ENCODE assay signal across 1 cellular context in the genomic region with DNA sequence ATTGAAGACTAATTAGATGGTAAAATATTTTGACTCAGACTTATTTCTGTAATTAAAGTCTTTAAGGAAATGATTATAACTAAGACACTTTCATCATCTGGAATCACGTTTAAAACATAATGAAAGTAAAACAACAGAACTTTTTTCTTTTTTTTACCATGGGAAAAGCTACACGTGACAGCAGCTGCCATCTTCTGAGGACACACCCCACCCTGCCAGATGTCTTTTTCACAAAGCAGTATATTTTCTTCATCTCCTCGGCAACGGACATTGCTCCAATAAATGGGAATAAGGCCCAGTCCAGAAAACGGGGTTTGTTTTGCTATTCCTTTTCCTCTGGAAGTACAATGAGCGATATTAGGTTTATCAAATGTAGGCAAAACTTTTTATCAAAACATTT.
TF ChIP-seq lines count a peak whose summit lies in the region.

No MANE protein-coding gene starts in this region.

TF ChIP-seq in IMR-90, 13 proteins besides CTCF, POLR2A, EP300 and RAD21 (continued from another document):
- TF ChIP-seq SMC3 (IDR thresholded peaks at IDR 0.05; ENCODE audit: low read depth, low read length) (no peak), RFX5 (IDR thresholded peaks at IDR 0.05; ENCODE audit: low read depth, low read length) (no peak), BHLHE40 (IDR thresholded peaks at IDR 0.05; ENCODE audit: low read depth, low read length) (no peak), FOS (IDR thresholded peaks at IDR 0.05; ENCODE audit: low read depth, low read length) (no peak), MAZ (IDR thresholded peaks at IDR 0.05; ENCODE audit: borderline replicate concordance, low read depth, low read length) (no peak), RCOR1 (IDR thresholded peaks at IDR 0.05; ENCODE audit: insufficient replicate concordance, low read length) (no peak), CHD1 (IDR thresholded peaks at IDR 0.05; ENCODE audit: low read depth, low read length) (no peak), MAFK (IDR thresholded peaks at IDR 0.05; ENCODE audit: low read depth, low read length) (no peak), NFE2L2 (IDR thresholded peaks at IDR 0.05; ENCODE audit: low read depth, low read length) (no peak)
- TF ChIP-seq, protein P1, sequence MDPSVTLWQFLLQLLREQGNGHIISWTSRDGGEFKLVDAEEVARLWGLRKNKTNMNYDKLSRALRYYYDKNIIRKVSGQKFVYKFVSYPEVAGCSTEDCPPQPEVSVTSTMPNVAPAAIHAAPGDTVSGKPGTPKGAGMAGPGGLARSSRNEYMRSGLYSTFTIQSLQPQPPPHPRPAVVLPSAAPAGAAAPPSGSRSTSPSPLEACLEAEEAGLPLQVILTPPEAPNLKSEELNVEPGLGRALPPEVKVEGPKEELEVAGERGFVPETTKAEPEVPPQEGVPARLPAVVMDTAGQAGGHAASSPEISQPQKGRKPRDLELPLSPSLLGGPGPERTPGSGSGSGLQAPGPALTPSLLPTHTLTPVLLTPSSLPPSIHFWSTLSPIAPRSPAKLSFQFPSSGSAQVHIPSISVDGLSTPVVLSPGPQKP (IDR thresholded peaks at IDR 0.05; ENCODE audit: borderline replicate concordance, low read depth, low read length) = no peak
